13 cellular contexts compared by ENCODE assay signal in the genomic region with DNA sequence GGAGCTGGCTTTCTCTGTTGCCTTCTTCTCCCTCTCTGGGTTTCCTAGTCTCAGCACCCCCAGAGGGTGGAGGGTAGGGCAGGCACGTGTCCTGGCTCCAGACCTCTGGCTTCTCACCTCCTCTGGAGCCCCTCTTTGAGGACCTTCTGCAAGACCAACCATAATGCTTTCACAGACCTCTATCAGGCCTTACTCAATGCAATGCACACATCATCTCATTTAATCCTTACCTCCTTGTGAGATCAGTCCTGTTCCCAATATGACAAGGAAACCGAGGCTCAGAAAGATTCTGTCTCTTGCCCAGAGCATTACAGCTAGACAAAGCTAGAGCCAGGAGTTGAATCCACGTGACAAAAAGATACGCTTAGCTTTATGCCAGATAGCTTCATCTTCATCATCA. TPM values are rescaled to one million over a fixed set of nuclear protein-coding genes. Genes with fewer than 3 reads are reported as not detected.
DNase-seq lines count a peak whose midpoint lies in the region; ATAC-seq and TF ChIP-seq lines count a peak whose summit lies in the region.
"Had no signal": no experiment of that assay in that cellular context is flagged by ENCODE, and none has a peak within 500 bp of the region (broad histone marks: within the 10 kb centered on the region; RNA-seq: fewer than 3 reads in every experiment).

No MANE protein-coding gene starts in this region.

- intact Hi-C loops in activated T-helper 1 cell treated with anti-CD3 and anti-CD28 coated beads, Interleukin-12 subunit alpha, Interleukin-12 subunit beta, Interleukin-2, Interleukin-4 antibody, amounts not matched to agents 30 ng/mL and 10 ng/mL and 1 ng/mL, durations not matched to agents 14 hours and 24 hours and 36 hours (cut with micrococcal nuclease) = no loop called here
- intact Hi-C loops in dorsolateral prefrontal cortex (cut with DNase I) = no loop called here

- no peaks in the 10 kb centered on the region for H3K9me3 Mint-ChIP-seq in activated T-helper 1 cell treated with anti-CD3 and anti-CD28 coated beads, Interleukin-12 subunit alpha, Interleukin-12 subunit beta, Interleukin-2, Interleukin-4 antibody, amounts not matched to agents 30 ng/mL and 10 ng/mL and 1 ng/mL, durations not matched to agents 14 hours and 24 hours and 36 hours
- H3K9me3 Mint-ChIP-seq: H9 had no signal

- no peak overlapping the region for H3K27ac Mint-ChIP-seq in T-helper 17 cell
- H3K27ac Mint-ChIP-seq in activated T-helper 1 cell treated with anti-CD3 and anti-CD28 coated beads, Interleukin-12 subunit alpha, Interleukin-12 subunit beta, Interleukin-2, Interleukin-4 antibody, amounts not matched to agents 30 ng/mL and 10 ng/mL and 1 ng/mL, durations not matched to agents 14 hours and 24 hours and 36 hours = no peak overlapping the region
- H3K27ac Mint-ChIP-seq: H9 had no signal

- no peak for TF ChIP-seq POLR2A in upper lobe of left lung (IDR thresholded peaks at IDR 0.05)

- H3K4me1 Mint-ChIP-seq in T-helper 17 cell = peaks cover 10% of the 10 kb centered on the region
- H3K4me1 Mint-ChIP-seq in activated T-helper 1 cell treated with anti-CD3 and anti-CD28 coated beads, Interleukin-12 subunit alpha, Interleukin-12 subunit beta, Interleukin-2, Interleukin-4 antibody, amounts not matched to agents 30 ng/mL and 10 ng/mL and 1 ng/mL, durations not matched to agents 14 hours and 24 hours and 36 hours (ENCODE audit: low read depth) = peaks cover 5% of the 10 kb centered on the region

- TF ChIP-seq CTCF in HEK293 (tag by site-specific recombination; IDR thresholded peaks at IDR 0.05) (no peak), upper lobe of left lung (IDR thresholded peaks at IDR 0.05) (no peak), dorsolateral prefrontal cortex (IDR thresholded peaks at IDR 0.05 in 54 of 56, conservative IDR thresholded peaks at IDR 0.05 in 2 of 56; ENCODE audit: low read depth in 1 of 56, partially characterized antibody in 56 of 56) (no peak)

- H3K4me2 ChIP-seq in skeletal muscle satellite cell (ENCODE audit: low read length) = peak overlapping the region; percentile 68

- H3K9ac ChIP-seq in skeletal muscle satellite cell (ENCODE audit: low read depth, low read length) = no peak overlapping the region

- H3K36me3 ChIP-seq in HEK293 (ENCODE audit: control insufficient read depth in 2 of 2, insufficient read depth in 1 of 2, low read length in 2 of 2) (no peaks in the 10 kb centered on the region), skeletal muscle satellite cell (ENCODE audit: insufficient read depth, low read length) (peaks cover 88% of the 10 kb centered on the region), upper lobe of left lung (peaks cover 0 to 65% (median 41%) of the 10 kb centered on the region in 4 donors)

- no peak for TF ChIP-seq EP300 in upper lobe of left lung (IDR thresholded peaks at IDR 0.05)

- DNase-seq in T-helper 17 cell (no peak), upper lobe of left lung (no peak), HuH-7 (ENCODE audit: low spot score) (no peak), dorsolateral prefrontal cortex (no peak)
- DNase-seq in activated T-helper 1 cell treated with anti-CD3 and anti-CD28 coated beads, Interleukin-12 subunit alpha, Interleukin-12 subunit beta, Interleukin-2, Interleukin-4 antibody, amounts not matched to agents 30 ng/mL and 10 ng/mL and 1 ng/mL, durations not matched to agents 14 hours and 24 hours and 36 hours (ENCODE audit: low spot score) = no peak
- DNase-seq: Caco-2; CD8-positive, alpha-beta memory T cell; DND-41; GDM1; GOT3; H9 had no signal

- H3K4me3 Mint-ChIP-seq in T-helper 17 cell = peak overlapping the region; percentile 19
- H3K4me3 Mint-ChIP-seq in activated T-helper 1 cell treated with anti-CD3 and anti-CD28 coated beads, Interleukin-12 subunit alpha, Interleukin-12 subunit beta, Interleukin-2, Interleukin-4 antibody, amounts not matched to agents 30 ng/mL and 10 ng/mL and 1 ng/mL, durations not matched to agents 14 hours and 24 hours and 36 hours = no peak overlapping the region
- H3K4me3 Mint-ChIP-seq: CD8-positive, alpha-beta memory T cell; H9 had no signal

- H3K36me3 Mint-ChIP-seq in T-helper 17 cell (ENCODE audit: low read depth) = peaks cover 6% of the 10 kb centered on the region
- H3K36me3 Mint-ChIP-seq in activated T-helper 1 cell treated with anti-CD3 and anti-CD28 coated beads, Interleukin-12 subunit alpha, Interleukin-12 subunit beta, Interleukin-2, Interleukin-4 antibody, amounts not matched to agents 30 ng/mL and 10 ng/mL and 1 ng/mL, durations not matched to agents 14 hours and 24 hours and 36 hours (ENCODE audit: low read depth) = no peaks in the 10 kb centered on the region
- H3K36me3 Mint-ChIP-seq: CD8-positive, alpha-beta memory T cell had no signal

- no peak overlapping the region for H3K4me3 ChIP-seq in HEK293 (ENCODE audit: low read depth, low read length)
- H3K4me3 ChIP-seq in skeletal muscle satellite cell (ENCODE audit: low read length) = peak overlapping the region; percentile 39
- no peak overlapping the region for H3K4me3 ChIP-seq in upper lobe of left lung
- H3K4me3 ChIP-seq in dorsolateral prefrontal cortex = no peak overlapping the region

- ATAC-seq in T-helper 17 cell (no peak), upper lobe of left lung (ENCODE audit: low FRiP score in 2 of 2) (no peak)

- POLR2A ChIA-PET in HEK293 (lab: Yijun Ruan, JAX) = interaction anchor here (1.4 kb wide), 1 partner anchor 10 kb away, joined by 5 read pairs; no protein-coding TSS in a partner anchor

- H3K9me3 ChIP-seq in HEK293 (ENCODE audit: control insufficient read depth, insufficient read depth, low read depth, low read length) (no peaks in the 10 kb centered on the region), T-helper 17 cell (ENCODE audit: control insufficient read depth, low read length, poor library complexity, severe bottlenecking) (no peaks in the 10 kb centered on the region), skeletal muscle satellite cell (replicated peaks; ENCODE audit: low read length) (no peaks in the 10 kb centered on the region), upper lobe of left lung (no peaks in the 10 kb centered on the region)
- H3K9me3 ChIP-seq: Caco-2 had no signal

- no peak overlapping the region for H3K27ac ChIP-seq in HEK293 (ENCODE audit: extremely low read depth, low read depth, low read length)
- H3K27ac ChIP-seq in upper lobe of left lung = peak overlapping the region in 3 of 4 donors; percentile 52 to 63 (median 58)
- H3K27ac ChIP-seq in dorsolateral prefrontal cortex = no peak overlapping the region

- H3K27me3 ChIP-seq in skeletal muscle satellite cell (ENCODE audit: control insufficient read depth, insufficient read depth, low read length) = no peaks in the 10 kb centered on the region
- H3K27me3 ChIP-seq in upper lobe of left lung = no peaks in the 10 kb centered on the region
- peaks cover 0 to 4% (median 0%) of the 10 kb centered on the region in 45 donors for H3K27me3 ChIP-seq in dorsolateral prefrontal cortex

- H3K27me3 Mint-ChIP-seq in T-helper 17 cell = peaks cover 82% of the 10 kb centered on the region
- H3K27me3 Mint-ChIP-seq in activated T-helper 1 cell treated with anti-CD3 and anti-CD28 coated beads, Interleukin-12 subunit alpha, Interleukin-12 subunit beta, Interleukin-2, Interleukin-4 antibody, amounts not matched to agents 30 ng/mL and 10 ng/mL and 1 ng/mL, durations not matched to agents 14 hours and 24 hours and 36 hours (ENCODE audit: insufficient read depth) = peaks cover 56% of the 10 kb centered on the region

- WGBS in upper lobe of left lung, 2 donors = 88 to 90% methylated on average over 4 of the region's 4 CpGs

- H3K4me1 ChIP-seq in HEK293 (ENCODE audit: control insufficient read depth, insufficient read depth, low read length) (no peaks in the 10 kb centered on the region), skeletal muscle satellite cell (ENCODE audit: control insufficient read depth, insufficient read depth, low read length) (peaks cover 84% of the 10 kb centered on the region), upper lobe of left lung (peaks cover 73 to 85% (median 82%) of the 10 kb centered on the region in 4 donors)
- H3K4me1 ChIP-seq: Caco-2 had no signal

- CTCF ChIA-PET in HEK293 (lab: Yijun Ruan, JAX) = interaction anchor here (0.6 to 8.0 kb wide), 6 partner anchors 8 to 55 kb away, joined by 3 to 57 read pairs (median 6); partner anchors contain the start of gene ATOH8

TF ChIP-seq in HEK293, 187 proteins besides CTCF, POLR2A, EP300 and RAD21:
- TF ChIP-seq ZNF433 (tag by site-specific recombination; IDR thresholded peaks at IDR 0.05; ENCODE audit: low read depth) (no peak), ZNF664 (tag by site-specific recombination; IDR thresholded peaks at IDR 0.05) (peak; percentile 61; the same call in 1 of the 2 replicates), GLIS2 (tag by site-specific recombination; IDR thresholded peaks at IDR 0.05) (no peak)
TF ChIP-seq in HEK293: peak in this region for 1.

RNA-seq across cellular contexts. Expression of gene ATOH8, which starts 8.2 kb away (rescaled TPM):
- total RNA-seq in T-helper 17 cell (not detected), upper lobe of left lung (100 to 1,000 TPM in 2 of 6 donors, 10 to 100 TPM in 4; 60.2 to 121 (median 85.1) TPM), dorsolateral prefrontal cortex (10 to 100 TPM in 97 of 120 experiments, 1 to 10 TPM in 23; 4.6 to 58.9 (median 14.7) TPM)
- 36.3 and 44.6 TPM in 2 replicates for total RNA-seq in skeletal muscle satellite cell (2012; rRNA removed)
- total RNA-seq in activated T-helper 1 cell treated with anti-CD3 and anti-CD28 coated beads, Interleukin-12 subunit alpha, Interleukin-12 subunit beta, Interleukin-2, Interleukin-4 antibody, amounts not matched to agents 30 ng/mL and 10 ng/mL and 1 ng/mL, durations not matched to agents 14 hours and 24 hours and 36 hours = 0.29 and 0.47 TPM in 2 replicates
- total RNA-seq: Caco-2; CD8-positive, alpha-beta memory T cell had no signal

Comparison
In these comparisons a context has a peak if more than half of its experiments do, and no peak if none do; other contexts are left out.
1. H3K27ac ChIP-seq: peak in upper lobe of left lung (3 of 4); none in HEK293 (single experiment) and dorsolateral prefrontal cortex (0 of 59).